In the genomic region with DNA sequence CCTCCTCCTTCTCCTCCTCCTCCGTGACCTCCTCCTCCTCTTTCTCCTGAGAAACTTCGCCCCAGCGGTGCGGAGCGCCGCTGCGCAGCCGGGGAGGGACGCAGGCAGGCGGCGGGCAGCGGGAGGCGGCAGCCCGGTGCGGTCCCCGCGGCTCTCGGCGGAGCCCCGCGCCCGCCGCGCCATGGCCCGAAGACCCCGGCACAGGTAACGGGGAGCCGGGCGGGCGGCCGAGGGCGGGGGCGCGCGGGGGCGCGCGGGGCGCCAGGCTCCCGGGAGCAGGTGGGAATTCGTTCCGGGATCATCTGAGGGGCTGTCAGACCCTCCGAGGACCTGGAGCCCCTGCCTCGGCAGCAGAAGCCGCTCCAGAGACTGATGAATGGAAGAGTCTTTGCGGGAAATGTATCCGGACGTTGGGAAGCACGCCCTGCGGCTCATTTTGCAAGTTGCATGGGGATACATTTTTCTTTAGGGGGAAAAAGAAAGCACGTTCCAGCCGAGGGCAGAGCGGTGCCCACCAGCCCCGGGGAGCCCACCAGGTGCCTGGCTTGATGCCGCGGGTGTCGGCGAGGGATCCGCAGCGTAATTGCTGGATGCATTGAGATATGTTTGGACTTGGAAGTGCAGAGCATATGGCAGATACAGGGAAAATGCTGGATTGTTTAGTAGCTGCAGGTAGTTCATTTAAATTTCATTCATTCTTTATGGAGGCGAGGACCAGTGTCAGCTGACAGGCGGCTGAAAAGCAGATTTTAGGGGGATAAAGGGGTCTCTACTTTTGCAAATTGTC, we compare ENCODE assay signal across 8 cellular contexts. TPM values are rescaled to one million over a fixed set of nuclear protein-coding genes. Genes with fewer than 3 reads are reported as not detected.
DNase-seq lines count a peak whose midpoint lies in the region; ATAC-seq, FAIRE-seq and TF ChIP-seq lines count a peak whose summit lies in the region.

No MANE protein-coding gene starts in this region.

- WGBS in right lobe of liver (ENCODE audit: insufficient coverage, low coverage, low lambda C conversion rate, missing lambda C conversion rate): 0% methylated on average over 13 of the region's 62 CpGs

- no peak for FAIRE-seq in H54 (lab: Jason Lieb, UNC)

- DNase-seq in CD14-positive monocyte (ENCODE audit: low spot score) (no peak), H54 (ENCODE audit: insufficient read length, low spot score) (peak; percentile 15), OCI-LY7 (ENCODE audit: low spot score) (peak; percentile 44), breast epithelium (ENCODE audit: low spot score in 2 of 2) (no peak), right lobe of liver (peak in 1 of 3 donors; percentile 17), tibial artery (no peak), SIG-M5 (lab: John Stamatoyannopoulos, UW) (no peak), OCI-M1 (lab: John Stamatoyannopoulos, UW) (no peak)

- no peaks in the 10 kb centered on the region for H4K20me1 ChIP-seq in OCI-LY7 (ENCODE audit: insufficient read depth, low read length)

- H3K4me1 ChIP-seq in OCI-LY7 (ENCODE audit: insufficient read depth, low read length, poor library complexity, severe bottlenecking): peaks cover 43% of the 10 kb centered on the region
- no peaks in the 10 kb centered on the region for H3K4me1 ChIP-seq in breast epithelium
- H3K4me1 ChIP-seq in right lobe of liver: peaks cover 0 to 20% (median 3%) of the 10 kb centered on the region in 4 donors
- H3K4me1 ChIP-seq in tibial artery: peaks cover 0 to 37% (median 28%) of the 10 kb centered on the region in 4 donors

- no TSS peak for BruUV-seq in OCI-LY7 (replicated peaks; lab: Mats Ljungman, UMichigan)

- H3K9me3 ChIP-seq in OCI-LY7 (ENCODE audit: low read length) (peaks cover 6% of the 10 kb centered on the region; the same call in 1 of the 2 replicates), breast epithelium (no peaks in the 10 kb centered on the region), right lobe of liver (no peaks in the 10 kb centered on the region), tibial artery (no peaks in the 10 kb centered on the region)

- intact Hi-C loops in CD14-positive monocyte (cut with micrococcal nuclease): loop anchor here in 1 of 2 donors (2.0 to 10.0 kb wide), 4 partner anchors 15 to 1083 kb away; a partner anchor contains a TSS
- intact Hi-C loops in OCI-LY7 (cut with micrococcal nuclease; ENCODE audit: unreplicated experiment): loop anchor here (1.0 to 5.0 kb wide), 5 partner anchors 79 to 241 kb away; a partner anchor contains a TSS
- intact Hi-C loops in breast epithelium (cut with DNase I; ENCODE audit: low total_unique reads): no loop called here
- intact Hi-C loops in right lobe of liver (cut with DNase I): no loop called here
- intact Hi-C loops in tibial artery (cut with DNase I; ENCODE audit: low total_unique reads): no loop called here

- H3K27me3 ChIP-seq in breast epithelium (peaks cover 0 to 30% of the 10 kb centered on the region in 2 donors), right lobe of liver (no peaks in the 10 kb centered on the region), tibial artery (peaks cover 0 to 25% of the 10 kb centered on the region in 2 donors)

- POLR2A ChIA-PET in OCI-LY7 (lab: Charles Lee): interaction anchor here (0.5 to 1.9 kb wide), 14 partner anchors 8 to 1023 kb away, joined by 3 to 5 read pairs (median 3); no protein-coding TSS in a partner anchor

- ATAC-seq in right lobe of liver: no peak

- H3K36me3 Mint-ChIP-seq in CD14-positive monocyte: no peaks in the 10 kb centered on the region

- peaks cover 46% of the 10 kb centered on the region for H3K79me2 ChIP-seq in OCI-LY7 (ENCODE audit: insufficient read depth, low read depth, low read length)

- TF ChIP-seq CTCF in CD14-positive monocyte (IDR thresholded peaks at IDR 0.05): no peak
- TF ChIP-seq CTCF in OCI-LY7 (conservative IDR thresholded peaks at IDR 0.05; ENCODE audit: low read length): no peak
- no peak for TF ChIP-seq CTCF in breast epithelium (IDR thresholded peaks at IDR 0.05)
- no peak for TF ChIP-seq CTCF in right lobe of liver (IDR thresholded peaks at IDR 0.05)
- peak in 1 of 2 experiments; percentile 0 for TF ChIP-seq CTCF in tibial artery (IDR thresholded peaks at IDR 0.05)

- H3K9me3 Mint-ChIP-seq in CD14-positive monocyte: peaks cover 0 to 3% (median 0%) of the 10 kb centered on the region in 7 donors

- peaks cover 51% of the 10 kb centered on the region for H3K4me1 Mint-ChIP-seq in CD14-positive monocyte

- peak overlapping the region; percentile 97 for H3K4me3 ChIP-seq in OCI-LY7 (ENCODE audit: low read depth, low read length, poor library complexity, severe bottlenecking)
- peak overlapping the region; percentile 53 to 82 (median 64) for H3K4me3 ChIP-seq in breast epithelium
- H3K4me3 ChIP-seq in right lobe of liver: peak overlapping the region; percentile 38 to 63 (median 51)
- H3K4me3 ChIP-seq in tibial artery: peak overlapping the region; percentile 56 to 71

- H3K4me2 ChIP-seq in OCI-LY7 (ENCODE audit: low read length): peak overlapping the region; percentile 91

- no peaks in the 10 kb centered on the region for H3K9me2 ChIP-seq in OCI-LY7 (ENCODE audit: insufficient read depth, low read length)

- TF ChIP-seq POLR2A in H54 (IDR thresholded peaks at IDR 0.05; ENCODE audit: low read depth, low read length) (no peak), breast epithelium (IDR thresholded peaks at IDR 0.05) (no peak), right lobe of liver (IDR thresholded peaks at IDR 0.05) (no peak)

- peak overlapping the region; percentile 9 to 83 (median 54) for H3K27ac Mint-ChIP-seq in CD14-positive monocyte

- no peaks in the 10 kb centered on the region for H3K27me3 Mint-ChIP-seq in CD14-positive monocyte (ENCODE audit: low read depth in 3 of 3)

- H2AFZ ChIP-seq in OCI-LY7 (ENCODE audit: low read length): peak overlapping the region; percentile 57

- CTCF ChIA-PET in OCI-LY7 (lab: Charles Lee; ENCODE audit: unreplicated experiment): interaction anchor here (1.2 kb wide), 1 partner anchor 19 kb away, joined by 3 read pairs; no protein-coding TSS in a partner anchor

- peaks cover 18% of the 10 kb centered on the region for H3K36me3 ChIP-seq in OCI-LY7 (ENCODE audit: insufficient read depth, low read length)
- no peaks in the 10 kb centered on the region for H3K36me3 ChIP-seq in breast epithelium
- H3K36me3 ChIP-seq in right lobe of liver: no peaks in the 10 kb centered on the region
- H3K36me3 ChIP-seq in tibial artery: no peaks in the 10 kb centered on the region

- H3K27ac ChIP-seq in OCI-LY7 (ENCODE audit: low read depth, low read length, poor library complexity, severe bottlenecking) (peak overlapping the region; percentile 84), breast epithelium (peak overlapping the region in 1 of 2 donors; percentile 83), right lobe of liver (no peak overlapping the region), tibial artery (no peak overlapping the region)

- H3K4me3 Mint-ChIP-seq in CD14-positive monocyte: peak overlapping the region; percentile 95 to 98

RNA-seq across cellular contexts. Expression of a gene that starts 0.4 kb away (rescaled TPM):
- 1 to 10 TPM; 1.7 to 2.2 TPM for polyA plus RNA-seq in CD14-positive monocyte
- total RNA-seq in OCI-LY7 (2014; rRNA removed; shearing (Covaris generic)): 42.9 and 45.1 TPM in 2 replicates
- 20.1 and 26.1 TPM in 2 replicates for total RNA-seq in OCI-LY7 (2022)
- 10 to 100 TPM in 2 of 3 donors, 1 to 10 TPM in 1; 1.1 to 61.9 (median 37.0) TPM for total RNA-seq in breast epithelium
- total RNA-seq in right lobe of liver: under 1 TPM in 5 of 6 experiments, not detected in 1; 0.11 to 0.51 (median 0.33) TPM

Comparison
In these comparisons a context has a peak if more than half of its experiments do, and no peak if none do; other contexts are left out.
1. DNase-seq: peak in H54 (single experiment) and OCI-LY7 (single experiment); none in CD14-positive monocyte (single experiment), breast epithelium (0 of 2), tibial artery (0 of 2), SIG-M5 (single experiment) and OCI-M1 (single experiment).
2. Peak in every context shown above with its lines, with median percentiles within 50 percentile points of each other: H3K4me3 ChIP-seq.